ENCODE assay signal across 24 cellular contexts in genomic region chr3:48135773-48136495, GRCh38. TPM values are rescaled to one million over a fixed set of nuclear protein-coding genes. Genes with fewer than 3 reads are reported as not detected.
DNase-seq lines count a peak whose midpoint lies in the region; ATAC-seq and TF ChIP-seq lines count a peak whose summit lies in the region.
"Had no signal": no experiment of that assay in that cellular context is flagged by ENCODE, and none has a peak within 500 bp of the region (broad histone marks: within the 10 kb centered on the region; RNA-seq: fewer than 3 reads in every experiment).

No MANE protein-coding gene starts in this region.

- H3K4me3 Mint-ChIP-seq in endodermal cell: no peak overlapping the region
- H3K4me3 Mint-ChIP-seq in nephron: no peak overlapping the region

- H3K4me3 ChIP-seq in AG10803 (ENCODE audit: low read length) (no peak overlapping the region), IMR-90 (ENCODE audit: insufficient read depth, low read depth, low read length) (no peak overlapping the region), endodermal cell (ENCODE audit: low read length) (no peak overlapping the region)
- H3K4me3 ChIP-seq: dorsolateral prefrontal cortex, right atrium auricular region, stomach had no signal

- peak overlapping the region; percentile 13; the same call in 1 of the 2 replicates for H3K18ac ChIP-seq in IMR-90 (ENCODE audit: low read depth, low read length)

- H3K4me1 Mint-ChIP-seq in endodermal cell (peaks cover 4% of the 10 kb centered on the region), nephron (peaks cover 14% of the 10 kb centered on the region)

- H2AFZ ChIP-seq in IMR-90 (replicated peaks; ENCODE audit: low read length, poor library complexity): peak overlapping the region; percentile 83

- H3K36me3 Mint-ChIP-seq in endodermal cell (ENCODE audit: low read depth) (no peaks in the 10 kb centered on the region), nephron (ENCODE audit: low read depth) (no peaks in the 10 kb centered on the region)

- H4K5ac ChIP-seq in IMR-90 (ENCODE audit: low read depth, low read length): peak overlapping the region; percentile 9; the same call in 1 of the 2 replicates

- BruUV-seq in IMR-90 (replicated peaks; lab: Mats Ljungman, UMichigan): no TSS peak

- H4K91ac ChIP-seq in IMR-90 (ENCODE audit: insufficient read depth, low read depth, low read length): no peak overlapping the region

- peak overlapping the region; percentile 71; the same call in 1 of the 2 replicates for H3K23ac ChIP-seq in IMR-90 (ENCODE audit: low read depth, low read length)

- H3K4me2 ChIP-seq in IMR-90 (ENCODE audit: low read depth, low read length): no peak overlapping the region

- H2BK15ac ChIP-seq in IMR-90 (ENCODE audit: low read depth, low read length): peak overlapping the region; percentile 50; the same call in 2 of the 3 replicates

- H3K36me3 ChIP-seq in IMR-90 (ENCODE audit: control insufficient read depth, insufficient read depth, low read length) (no peaks in the 10 kb centered on the region), endodermal cell (ENCODE audit: control insufficient read depth, insufficient read depth, low read length) (no peaks in the 10 kb centered on the region)
- H3K36me3 ChIP-seq: right atrium auricular region, stomach had no signal

- H3K9me3 Mint-ChIP-seq in endodermal cell (no peaks in the 10 kb centered on the region), nephron (no peaks in the 10 kb centered on the region)

- H3K27ac ChIP-seq in IMR-90 (ENCODE audit: insufficient read depth, low read length): no peak overlapping the region
- H3K27ac ChIP-seq in endodermal cell (ENCODE audit: low read depth, low read length): no peak overlapping the region
- H3K27ac ChIP-seq: C4-2B, epithelial cell of prostate, right atrium auricular region, stomach had no signal

- peak; percentile 57 for ATAC-seq in IMR-90 (ENCODE audit: low read depth)
- ATAC-seq: HCT116, PC-3 had no signal

- peak overlapping the region; percentile 38; the same call in 1 of the 2 replicates for H2BK120ac ChIP-seq in IMR-90 (ENCODE audit: low read depth, low read length)

- H4K8ac ChIP-seq in IMR-90 (ENCODE audit: low read depth in 2 of 2, low read length in 2 of 2): peak overlapping the region in 1 of 2 experiments; percentile 62; a peak in 1 of 4 replicates

- no peak for TF ChIP-seq RAD21 in IMR-90 (IDR thresholded peaks at IDR 0.05; ENCODE audit: low read length)

- H2BK5ac ChIP-seq in IMR-90 (ENCODE audit: low read depth, low read length, poor library complexity, severe bottlenecking): no peak overlapping the region

- peak; percentile 16 for DNase-seq in AG10803 (ENCODE audit: low read depth)
- DNase-seq in IMR-90: peak; percentile 43
- DNase-seq in endodermal cell: no peak
- DNase-seq in mesenteric fat pad (ENCODE audit: low spot score): no peak
- no peak for DNase-seq in NCI-H526 treated with DMSO at 0.1 percent for 48 hours (lab: John Stamatoyannopoulos, UW)
- no peak for DNase-seq in activated CD4-positive, CD25-positive, alpha-beta regulatory T cell (lab: John Stamatoyannopoulos, UW)
- no peak for DNase-seq in NCI-H748 treated with DMSO at 0.1 percent for 48 hours (lab: John Stamatoyannopoulos, UW)
- DNase-seq: 8988T; activated CD4-positive, alpha-beta T cell treated with anti-CD3 and anti-CD28 coated beads for 4 hours; activated naive CD4-positive, alpha-beta T cell treated with anti-CD3 and anti-CD28 coated beads, Interleukin-2, amount 50 U/mL, for 16 hours; central memory CD4-positive, alpha-beta T cell; dorsolateral prefrontal cortex; hippocampal formation; NCI-H187; NCI-H82; PC-3; SIG-M5; stomach; trophoblast cell had no signal

- H3K27ac Mint-ChIP-seq in endodermal cell (peak overlapping the region; percentile 6), nephron (peak overlapping the region; percentile 31 to 68 (median 54))

- intact Hi-C loops in IMR-90 (cut with micrococcal nuclease): no loop called here

- H3K27me3 ChIP-seq in IMR-90 (ENCODE audit: control insufficient read depth, insufficient read depth, low read length) (no peaks in the 10 kb centered on the region), endodermal cell (ENCODE audit: control insufficient read depth, insufficient read depth, low read length, poor library complexity, severe bottlenecking) (no peaks in the 10 kb centered on the region)
- H3K27me3 ChIP-seq: dorsolateral prefrontal cortex, right atrium auricular region, stomach had no signal

- TF ChIP-seq CTCF in AG10803 (conservative IDR thresholded peaks at IDR 0.05; ENCODE audit: low read length) (no peak), IMR-90 (conservative IDR thresholded peaks at IDR 0.05; ENCODE audit: low read depth, low read length) (no peak), endodermal cell (conservative IDR thresholded peaks at IDR 0.05) (no peak), nephron (IDR thresholded peaks at IDR 0.05; ENCODE audit: unreplicated experiment in 3 of 3) (no peak)

- peak overlapping the region; percentile 31; the same call in 1 of the 2 replicates for H3K4ac ChIP-seq in IMR-90 (ENCODE audit: low read depth, low read length)

- CTCF ChIA-PET in IMR-90 (lab: Yijun Ruan, JAX): interaction anchor here (0.6 kb wide), 1 partner anchor 29 kb away, joined by 4 read pairs; no protein-coding TSS in a partner anchor

- H3K27me3 Mint-ChIP-seq in endodermal cell (ENCODE audit: insufficient read depth) (no peaks in the 10 kb centered on the region), nephron (ENCODE audit: low read depth) (peaks cover 4% of the 10 kb centered on the region)

- 0 out of 2 replicates have a peak, but pooled peaks cover 4% of the 10 kb centered on the region for H3K9me1 ChIP-seq in IMR-90 (ENCODE audit: insufficient read depth, low read length)

- H4K20me1 ChIP-seq in IMR-90 (ENCODE audit: insufficient read depth, low read length): no peaks in the 10 kb centered on the region

- H2AK5ac ChIP-seq in IMR-90 (ENCODE audit: low read depth, low read length): 0 out of 2 replicates have a peak overlapping the region, but pooled peaks have one; percentile 29

- H3K14ac ChIP-seq in IMR-90 (replicated peaks; ENCODE audit: low read depth, low read length): peak overlapping the region; percentile 55

- H3K4me1 ChIP-seq in IMR-90 (ENCODE audit: control insufficient read depth, insufficient read depth, low read length) (peaks cover 12% of the 10 kb centered on the region), endodermal cell (ENCODE audit: control insufficient read depth, insufficient read depth, low read length) (no peaks in the 10 kb centered on the region)

- no CpG with 5 or more reads among the region's 6 CpGs for WGBS in IMR-90 (ENCODE audit: extremely low coverage in 2 of 2, insufficient read length in 1 of 2), 2 experiments
- WGBS in endodermal cell (ENCODE audit: insufficient coverage in 1 of 2, insufficient read length in 1 of 2), 2 experiments: 86 to 91% methylated on average over 5 to 6 of the region's 6 CpGs

- H3K9ac ChIP-seq in IMR-90 (ENCODE audit: low read depth, low read length) (no peak overlapping the region), endodermal cell (ENCODE audit: extremely low read depth, low read length, poor library complexity, severe bottlenecking) (no peak overlapping the region)

- TF ChIP-seq POLR2A in IMR-90 (IDR thresholded peaks at IDR 0.05; ENCODE audit: low read depth, low read length): no peak

- peak overlapping the region; percentile 55 for H2BK20ac ChIP-seq in IMR-90 (ENCODE audit: low read depth, low read length)

- no peak overlapping the region for H3K56ac ChIP-seq in IMR-90 (ENCODE audit: extremely low read depth, insufficient read depth, low read length)

- in situ Hi-C loops in IMR-90 (cut with MboI; ENCODE audit: low sequenced_read_pairs): no loop called here

- POLR2A ChIA-PET in IMR-90 (lab: Charles Lee; ENCODE audit: unreplicated experiment): no interaction called here

- H3K79me1 ChIP-seq in IMR-90 (ENCODE audit: low read depth in 1 of 2, low read length in 2 of 2): no peaks in the 10 kb centered on the region

- H3K9me3 ChIP-seq in IMR-90 (ENCODE audit: control insufficient read depth, insufficient read depth, low read length) (no peaks in the 10 kb centered on the region), endodermal cell (ENCODE audit: control insufficient read depth, low read length) (no peaks in the 10 kb centered on the region)
- H3K9me3 ChIP-seq: right atrium auricular region, stomach had no signal

- peak overlapping the region; percentile 77 for H2AK9ac ChIP-seq in IMR-90 (replicated peaks; ENCODE audit: low read depth, low read length, poor library complexity)

- dilution Hi-C loops in IMR-90 (cut with HindIII; ENCODE audit: low sequenced_read_pairs, unreplicated experiment): no loop called here

TF ChIP-seq in IMR-90, 13 proteins besides CTCF, POLR2A, EP300 and RAD21:
- no peak for TF ChIP-seq SMC3 (IDR thresholded peaks at IDR 0.05; ENCODE audit: low read depth, low read length)

RNA-seq across cellular contexts. Expression of gene CDC25A, which starts 52.3 kb away (rescaled TPM):
- total RNA-seq in IMR-90 (2012; rRNA removed) (9.7 and 10.6 TPM in 2 replicates), endodermal cell (10 to 100 TPM; 40.4 to 50.9 TPM), mesenteric fat pad (0.87 TPM)
- polyA plus RNA-seq in IMR-90 (2012; rRNA removed): 4.2 and 4.7 TPM in 2 replicates
- polyA plus RNA-seq in IMR-90 (2012; cell fraction: cytosol; rRNA removed): 1.9 and 3.2 TPM in 2 replicates
- 2.5 and 4.3 TPM in 2 replicates for polyA plus RNA-seq in IMR-90 (2012; cell fraction: nucleus; rRNA removed; ENCODE audit: low replicate concordance)
- 35.0 TPM for polyA plus RNA-seq in endodermal cell (2013, experiment 1 of 2)
- 31.3 TPM for polyA plus RNA-seq in endodermal cell (2013, experiment 2 of 2)

Comparison
In these comparisons a context has a peak if more than half of its experiments do, and no peak if none do; other contexts are left out.
1. DNase-seq: peak in AG10803 (single experiment) and IMR-90 (single experiment); none in endodermal cell (single experiment), mesenteric fat pad (single experiment), NCI-H526 treated with DMSO at 0.1 percent for 48 hours (single experiment), activated CD4-positive, CD25-positive, alpha-beta regulatory T cell (0 of 4) and NCI-H748 treated with DMSO at 0.1 percent for 48 hours (single experiment).